Comparison of ENCODE assay signal across 11 cellular contexts in genomic region chr1:4172659-4173599, GRCh38.
DNase-seq lines count a peak whose midpoint lies in the region; TF ChIP-seq lines count a peak whose summit lies in the region.
"Had no signal": no experiment of that assay in that cellular context is flagged by ENCODE, and none has a peak within 500 bp of the region (broad histone marks: within the 10 kb centered on the region; RNA-seq: fewer than 3 reads in every experiment).

No MANE protein-coding gene starts in this region.

- H3K4me1 Mint-ChIP-seq in CD8-positive, alpha-beta memory T cell, result no peaks in the 10 kb centered on the region

- CTCF ChIA-PET in CD8-positive, alpha-beta memory T cell (lab: Charles Lee), result no interaction called here

- H3K9me3 ChIP-seq in testis, result no peaks in the 10 kb centered on the region
- H3K9me3 ChIP-seq in CD8-positive, alpha-beta memory T cell (ENCODE audit: low read length), result no peaks in the 10 kb centered on the region
- H3K9me3 ChIP-seq: gastroesophageal sphincter had no signal

- H3K27me3 Mint-ChIP-seq in CD8-positive, alpha-beta memory T cell, result peaks cover 28 to 30% of the 10 kb centered on the region in 2 donors

- H3K4me3 ChIP-seq in epithelial cell of proximal tubule (ENCODE audit: low read depth, low read length) (no peak overlapping the region), testis (no peak overlapping the region)
- H3K4me3 ChIP-seq in CD8-positive, alpha-beta memory T cell (ENCODE audit: low read length), result no peak overlapping the region
- H3K4me3 ChIP-seq: gastroesophageal sphincter had no signal

- H3K36me3 ChIP-seq in testis (ENCODE audit: low read depth, missing control alignments), result no peaks in the 10 kb centered on the region
- H3K36me3 ChIP-seq in CD8-positive, alpha-beta memory T cell (ENCODE audit: insufficient read depth, low read length), result no peaks in the 10 kb centered on the region
- H3K36me3 ChIP-seq: gastroesophageal sphincter had no signal

- POLR2A ChIA-PET in CD8-positive, alpha-beta memory T cell (lab: Charles Lee), result no interaction called here

- TF ChIP-seq POLR2A in testis (IDR thresholded peaks at IDR 0.05), result no peak

- no peaks in the 10 kb centered on the region for H3K36me3 Mint-ChIP-seq in CD8-positive, alpha-beta memory T cell

- H3K27me3 ChIP-seq in testis, result no peaks in the 10 kb centered on the region
- no peaks in the 10 kb centered on the region for H3K27me3 ChIP-seq in CD8-positive, alpha-beta memory T cell (ENCODE audit: insufficient read depth, low read length, poor library complexity, severe bottlenecking)

- TF ChIP-seq CTCF in epithelial cell of proximal tubule (conservative IDR thresholded peaks at IDR 0.05; ENCODE audit: low read depth, low read length), result peak; percentile 10
- TF ChIP-seq CTCF in testis (IDR thresholded peaks at IDR 0.05), result no peak

- no peak overlapping the region for H3K27ac Mint-ChIP-seq in CD8-positive, alpha-beta memory T cell

- H3K4me3 Mint-ChIP-seq in CD8-positive, alpha-beta memory T cell, result no peak overlapping the region

- intact Hi-C loops in testis (cut with DNase I; ENCODE audit: low total_unique reads), result no loop called here

- DNase-seq in stimulated activated CD4-positive, alpha-beta T cell treated with anti-CD3 and anti-CD28 coated beads, Interleukin-15, amount 100 ng/mL, for 24 hours, result peak; percentile 28
- DNase-seq in stimulated activated CD4-positive, alpha-beta T cell treated with anti-CD3 and anti-CD28 coated beads, Interleukin-12 subunit alpha, Interleukin-12 subunit beta, amount 100 ng/mL, for 4 hours, result no peak
- DNase-seq in NCI-H1436 treated with DMSO at 0.1 percent for 48 hours (lab: John Stamatoyannopoulos, UW), result peak; percentile 3
- no peak for DNase-seq in epithelial cell of proximal tubule (ENCODE audit: low read depth)
- peak; percentile 42 for DNase-seq in testis
- no peak for DNase-seq in CD8-positive, alpha-beta memory T cell
- DNase-seq in NCI-H146 treated with DMSO at 0.1 percent for 48 hours (lab: John Stamatoyannopoulos, UW; ENCODE audit: unreplicated experiment), result no peak
- DNase-seq in NOMO-1 (lab: John Stamatoyannopoulos, UW; ENCODE audit: unreplicated experiment in 2 of 2), result no peak
- DNase-seq: EL had no signal

- H3K9me3 Mint-ChIP-seq in CD8-positive, alpha-beta memory T cell, result no peaks in the 10 kb centered on the region

- H3K4me1 ChIP-seq in testis, result no peaks in the 10 kb centered on the region
- H3K4me1 ChIP-seq in CD8-positive, alpha-beta memory T cell (ENCODE audit: insufficient read depth, low read length), result no peaks in the 10 kb centered on the region
- H3K4me1 ChIP-seq: gastroesophageal sphincter had no signal

- H3K27ac ChIP-seq in testis, result no peak overlapping the region
- no peak overlapping the region for H3K27ac ChIP-seq in CD8-positive, alpha-beta memory T cell (ENCODE audit: low read depth, low read length)
- H3K27ac ChIP-seq: gastroesophageal sphincter, HL-60 had no signal

- 64 to 65% methylated on average over 15 to 16 of the region's 16 CpGs for WGBS in testis, 2 donors

Comparison
In these comparisons a context has a peak if more than half of its experiments do, and no peak if none do; other contexts are left out.
1. DNase-seq: peak in stimulated activated CD4-positive, alpha-beta T cell treated with anti-CD3 and anti-CD28 coated beads, Interleukin-15, amount 100 ng/mL, for 24 hours (single experiment), NCI-H1436 treated with DMSO at 0.1 percent for 48 hours (single experiment) and testis (single experiment); none in stimulated activated CD4-positive, alpha-beta T cell treated with anti-CD3 and anti-CD28 coated beads, Interleukin-12 subunit alpha, Interleukin-12 subunit beta, amount 100 ng/mL, for 4 hours (single experiment), epithelial cell of proximal tubule (single experiment), CD8-positive, alpha-beta memory T cell (0 of 5), NCI-H146 treated with DMSO at 0.1 percent for 48 hours (single experiment) and NOMO-1 (0 of 2).